9 cellular contexts compared by ENCODE assay signal in genomic region chr17:32143525-32143865, GRCh38. TPM values are rescaled to one million over a fixed set of nuclear protein-coding genes. Genes with fewer than 3 reads are reported as not detected.
A peak's percentile ranks its signal among the peaks of the same experiment; 100 is the strongest.
DNase-seq lines count a peak whose midpoint lies in the region; ATAC-seq and TF ChIP-seq lines count a peak whose summit lies in the region.
"Had no signal": no experiment of that assay in that cellular context is flagged by ENCODE, and none has a peak within 500 bp of the region (broad histone marks: within the 10 kb centered on the region; RNA-seq: fewer than 3 reads in every experiment).

No MANE protein-coding gene starts in this region.

- no peaks in the 10 kb centered on the region for H3K9me3 Mint-ChIP-seq in activated CD4-positive, alpha-beta T cell treated with anti-CD3 and anti-CD28 coated beads for 36 hours (ENCODE audit: low read depth)
- no peaks in the 10 kb centered on the region for H3K9me3 Mint-ChIP-seq in activated T-helper 17 cell treated with anti-CD3 and anti-CD28 coated beads, Interleukin-2, amount 50 U/mL, for 72 hours
- no peaks in the 10 kb centered on the region for H3K9me3 Mint-ChIP-seq in immature natural killer cell

- POLR2A ChIA-PET in activated CD4-positive, alpha-beta T cell treated with anti-CD3 and anti-CD28 coated beads for 36 hours (lab: Charles Lee): no interaction called here

- no peaks in the 10 kb centered on the region for H3K27me3 ChIP-seq in thoracic aorta (replicated peaks; ENCODE audit: insufficient read depth)

- intact Hi-C loops in activated CD4-positive, alpha-beta T cell treated with anti-CD3 and anti-CD28 coated beads for 36 hours (cut with DNase I, micrococcal nuclease): loop anchor here in 1 of 2 experiments (2.0 to 5.0 kb wide), 4 partner anchors 199 to 733 kb away; partner anchors contain the start of genes C17orf75, MYO1D and SUZ12

- no peak for TF ChIP-seq CTCF in thoracic aorta (IDR thresholded peaks at IDR 0.05)

- no peaks in the 10 kb centered on the region for H3K36me3 ChIP-seq in thoracic aorta

- H3K4me1 Mint-ChIP-seq in activated CD4-positive, alpha-beta T cell treated with anti-CD3 and anti-CD28 coated beads for 36 hours: peaks cover 32% of the 10 kb centered on the region
- peaks cover 9% of the 10 kb centered on the region for H3K4me1 Mint-ChIP-seq in activated T-helper 17 cell treated with anti-CD3 and anti-CD28 coated beads, Interleukin-2, amount 50 U/mL, for 72 hours
- peaks cover 34 to 40% of the 10 kb centered on the region in 2 donors for H3K4me1 Mint-ChIP-seq in immature natural killer cell

- DNase-seq in activated CD4-positive, alpha-beta T cell treated with anti-CD3 and anti-CD28 coated beads for 36 hours: no peak
- no peak for DNase-seq in activated CD4-positive, alpha-beta T cell treated with anti-CD3 and anti-CD28 coated beads, Interleukin-2, amount 50 U/mL, for 48 hours
- no peak for DNase-seq in immature natural killer cell
- DNase-seq in thoracic aorta (ENCODE audit: low spot score): no peak
- DNase-seq in dermis blood vessel endothelial cell: no peak
- no peak for DNase-seq in AG08395 (ENCODE audit: low spot score)
- DNase-seq: cerebellar nuclear complex had no signal

- no peaks in the 10 kb centered on the region for H3K27me3 Mint-ChIP-seq in activated CD4-positive, alpha-beta T cell treated with anti-CD3 and anti-CD28 coated beads for 36 hours
- H3K27me3 Mint-ChIP-seq in activated T-helper 17 cell treated with anti-CD3 and anti-CD28 coated beads, Interleukin-2, amount 50 U/mL, for 72 hours: no peaks in the 10 kb centered on the region
- H3K27me3 Mint-ChIP-seq in immature natural killer cell (ENCODE audit: low read depth in 3 of 3): peaks cover 9 to 24% (median 18%) of the 10 kb centered on the region in 3 donors

- H3K4me3 ChIP-seq in thoracic aorta: peak overlapping the region; percentile 76

- H3K36me3 Mint-ChIP-seq in activated CD4-positive, alpha-beta T cell treated with anti-CD3 and anti-CD28 coated beads for 36 hours (ENCODE audit: low read depth): peaks cover 2% of the 10 kb centered on the region
- peaks cover 6% of the 10 kb centered on the region for H3K36me3 Mint-ChIP-seq in activated T-helper 17 cell treated with anti-CD3 and anti-CD28 coated beads, Interleukin-2, amount 50 U/mL, for 72 hours (ENCODE audit: low read depth)
- H3K36me3 Mint-ChIP-seq in immature natural killer cell: no peaks in the 10 kb centered on the region

- ATAC-seq in activated CD4-positive, alpha-beta T cell treated with anti-CD3 and anti-CD28 coated beads for 36 hours: no peak
- ATAC-seq in activated T-helper 17 cell treated with anti-CD3 and anti-CD28 coated beads, Interleukin-2, amount 50 U/mL, for 72 hours (replicated peaks): no peak
- ATAC-seq in thoracic aorta (ENCODE audit: insufficient number of reproducible peaks, low FRiP score, low read depth) (no peak), GM21381 (IDR thresholded peaks at IDR 0.05; ENCODE audit: unreplicated experiment) (no peak)

- H3K27ac Mint-ChIP-seq in activated CD4-positive, alpha-beta T cell treated with anti-CD3 and anti-CD28 coated beads for 36 hours: no peak overlapping the region
- H3K27ac Mint-ChIP-seq in activated T-helper 17 cell treated with anti-CD3 and anti-CD28 coated beads, Interleukin-2, amount 50 U/mL, for 72 hours: peak overlapping the region; percentile 97
- H3K27ac Mint-ChIP-seq in immature natural killer cell: peak overlapping the region; percentile 51 to 92 (median 90)

- peak overlapping the region; percentile 99 for H3K4me3 Mint-ChIP-seq in activated CD4-positive, alpha-beta T cell treated with anti-CD3 and anti-CD28 coated beads for 36 hours
- H3K4me3 Mint-ChIP-seq in activated T-helper 17 cell treated with anti-CD3 and anti-CD28 coated beads, Interleukin-2, amount 50 U/mL, for 72 hours: peak overlapping the region; percentile 99
- peak overlapping the region; percentile 93 to 98 (median 96) for H3K4me3 Mint-ChIP-seq in immature natural killer cell

- CTCF ChIA-PET in activated CD4-positive, alpha-beta T cell treated with anti-CD3 and anti-CD28 coated beads for 36 hours (lab: Charles Lee): interaction anchor here (1.3 kb wide), 1 partner anchor 79 kb away, joined by 4 read pairs; no protein-coding TSS in a partner anchor

- H3K4me1 ChIP-seq in thoracic aorta (ENCODE audit: control insufficient read depth in 1 of 2, low read depth in 2 of 2): peaks cover 18 to 39% of the 10 kb centered on the region in 2 donors

- no peak overlapping the region for H3K27ac ChIP-seq in thoracic aorta

- H3K9me3 ChIP-seq in thoracic aorta: no peaks in the 10 kb centered on the region

RNA-seq across cellular contexts. Expression of gene RHOT1, which starts 1.2 kb away (rescaled TPM):
- 10 to 100 TPM; 23.3 to 34.1 TPM for total RNA-seq in activated CD4-positive, alpha-beta T cell treated with anti-CD3 and anti-CD28 coated beads for 36 hours
- 10 to 100 TPM; 19.5 to 26.2 TPM for total RNA-seq in activated T-helper 17 cell treated with anti-CD3 and anti-CD28 coated beads, Interleukin-2, amount 50 U/mL, for 72 hours
- polyA plus RNA-seq in immature natural killer cell: 10 to 100 TPM; 27.9 to 30.9 (median 30.3) TPM
- 10 to 100 TPM; 40.1 to 47.0 TPM for total RNA-seq in thoracic aorta
- 36.8 and 40.3 TPM in 2 replicates for total RNA-seq in dermis blood vessel endothelial cell
